ENCODE assay signal across 10 cellular contexts in the genomic region with DNA sequence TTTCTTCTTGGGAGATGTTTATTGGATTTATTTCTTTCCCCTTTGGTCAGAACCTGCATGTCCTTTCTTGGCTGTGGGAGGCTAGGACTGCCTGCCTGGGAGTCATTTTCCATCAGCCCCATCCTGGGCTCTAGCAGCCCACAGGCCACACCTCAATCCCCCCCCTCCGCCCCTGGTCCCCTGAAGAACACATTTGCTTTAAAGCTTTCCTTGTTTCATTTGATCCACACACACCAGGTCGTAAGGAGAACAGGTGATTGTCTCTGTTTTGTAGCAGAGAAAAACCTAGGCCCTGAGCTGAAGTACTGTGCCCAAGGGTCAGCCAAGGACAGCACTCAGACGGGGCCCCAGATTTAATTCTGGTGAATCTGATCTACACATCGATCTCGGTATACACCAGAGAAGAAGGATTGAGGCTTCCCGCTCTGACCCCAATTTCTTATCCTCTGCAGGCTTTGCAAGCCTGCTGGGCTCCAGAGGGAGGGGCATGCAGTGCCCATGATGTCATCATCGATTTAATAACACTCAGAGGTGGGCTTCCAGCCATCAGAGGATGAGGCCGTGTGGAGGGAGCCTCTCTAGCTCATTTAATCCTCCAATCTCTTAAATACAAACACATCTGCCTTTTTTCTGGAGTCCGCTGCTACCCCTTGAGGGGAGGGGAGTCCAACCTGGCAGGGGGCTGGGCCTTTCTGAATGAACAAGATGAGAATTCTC. TPM values are rescaled to one million over a fixed set of nuclear protein-coding genes. Genes with fewer than 3 reads are reported as not detected.
DNase-seq lines count a peak whose midpoint lies in the region; ATAC-seq and TF ChIP-seq lines count a peak whose summit lies in the region.
"Had no signal": no experiment of that assay in that cellular context is flagged by ENCODE, and none has a peak within 500 bp of the region (broad histone marks: within the 10 kb centered on the region; RNA-seq: fewer than 3 reads in every experiment).

No MANE protein-coding gene starts in this region.

- H3K79me2 ChIP-seq in GM23338 (replicated peaks; ENCODE audit: insufficient read depth), result peaks cover 27% of the 10 kb centered on the region

- peaks cover 19% of the 10 kb centered on the region for H3K4me1 Mint-ChIP-seq in CD4-positive, alpha-beta T cell (ENCODE audit: low read depth)
- H3K4me1 Mint-ChIP-seq in GM23338, result peaks cover 42% of the 10 kb centered on the region
- peaks cover 26% of the 10 kb centered on the region for H3K4me1 Mint-ChIP-seq in activated T-helper 17 cell treated with anti-CD3 and anti-CD28 coated beads, Interleukin-2, amount 50 U/mL, for 72 hours
- peaks cover 14 to 36% (median 26%) of the 10 kb centered on the region in 4 donors for H3K4me1 Mint-ChIP-seq in naive thymus-derived CD8-positive, alpha-beta T cell

- peaks cover 17% of the 10 kb centered on the region; the same call in 1 of the 2 replicates for H3K4me1 ChIP-seq in GM23338 (ENCODE audit: insufficient read depth)

- no peak overlapping the region for H2AFZ ChIP-seq in GM23338

- H3F3A ChIP-seq in GM23338 (replicated peaks; ENCODE audit: low read depth), result peaks cover 13% of the 10 kb centered on the region

- H4K20me1 ChIP-seq in GM23338 (replicated peaks; ENCODE audit: insufficient read depth), result peaks cover 22% of the 10 kb centered on the region

- H3K27ac ChIP-seq in CD4-positive, alpha-beta T cell (ENCODE audit: low read depth, low read length), result no peak overlapping the region
- H3K27ac ChIP-seq in GM23338 (ENCODE audit: low read depth), result no peak overlapping the region

- intact Hi-C loops in CD4-positive, alpha-beta T cell (cut with DNase I, micrococcal nuclease), result no loop called here

- ATAC-seq in CD4-positive, alpha-beta T cell (ENCODE audit: poor library complexity), result no peak
- no peak for ATAC-seq in GM23338
- ATAC-seq in activated T-helper 17 cell treated with anti-CD3 and anti-CD28 coated beads, Interleukin-2, amount 50 U/mL, for 72 hours (replicated peaks), result no peak
- no peak for ATAC-seq in naive thymus-derived CD8-positive, alpha-beta T cell
- ATAC-seq: esophagus mucosa had no signal

- peak overlapping the region; percentile 92 for H3K4me3 Mint-ChIP-seq in CD4-positive, alpha-beta T cell
- peak overlapping the region; percentile 33; the same call in 2 of the 3 replicates for H3K4me3 Mint-ChIP-seq in GM23338
- peak overlapping the region; percentile 87 for H3K4me3 Mint-ChIP-seq in activated T-helper 17 cell treated with anti-CD3 and anti-CD28 coated beads, Interleukin-2, amount 50 U/mL, for 72 hours
- peak overlapping the region; percentile 15 to 97 (median 76) for H3K4me3 Mint-ChIP-seq in naive thymus-derived CD8-positive, alpha-beta T cell

- POLR2A ChIA-PET in CD4-positive, alpha-beta T cell (lab: Charles Lee), result interaction anchor here (1.2 kb wide), 1 partner anchor 46 kb away, joined by 5 read pairs; a partner anchor contains a TSS
- POLR2A ChIA-PET in naive thymus-derived CD8-positive, alpha-beta T cell (lab: Charles Lee), result no interaction called here

- no peak overlapping the region for H3K4me3 ChIP-seq in GM23338

- CTCF ChIA-PET in CD4-positive, alpha-beta T cell (lab: Charles Lee), result interaction anchor here (0.6 to 2.9 kb wide), 2 partner anchors 13 to 75 kb away, joined by 3 to 10 read pairs; no protein-coding TSS in a partner anchor

- H3K27me3 Mint-ChIP-seq in CD4-positive, alpha-beta T cell, result no peaks in the 10 kb centered on the region
- H3K27me3 Mint-ChIP-seq in GM23338 (ENCODE audit: insufficient read depth, low read depth, poor library complexity), result peaks cover 21% of the 10 kb centered on the region
- H3K27me3 Mint-ChIP-seq in activated T-helper 17 cell treated with anti-CD3 and anti-CD28 coated beads, Interleukin-2, amount 50 U/mL, for 72 hours, result peaks cover 3% of the 10 kb centered on the region
- H3K27me3 Mint-ChIP-seq in naive thymus-derived CD8-positive, alpha-beta T cell, result peaks cover 0 to 10% (median 2%) of the 10 kb centered on the region in 5 donors

- no peak for DNase-seq in CD4-positive, alpha-beta T cell
- DNase-seq in GM23338 (ENCODE audit: low spot score), result no peak
- no peak for DNase-seq in naive thymus-derived CD8-positive, alpha-beta T cell
- no peak for DNase-seq in GM19238 (ENCODE audit: insufficient read length, low spot score)
- no peak for DNase-seq in SW 1271 (lab: John Stamatoyannopoulos, UW)
- no peak for DNase-seq in NCI-H748 treated with DMSO at 0.1 percent for 48 hours (lab: John Stamatoyannopoulos, UW)
- DNase-seq: spleen, T-helper 9 cell had no signal

- H3K9me3 ChIP-seq in CD4-positive, alpha-beta T cell (ENCODE audit: control insufficient read depth, low read length), result no peaks in the 10 kb centered on the region
- H3K9me3 ChIP-seq: spleen had no signal

- H3K36me3 Mint-ChIP-seq in CD4-positive, alpha-beta T cell (ENCODE audit: low read depth), result peaks cover 5% of the 10 kb centered on the region
- 0 out of 3 replicates have a peak, but pooled peaks cover 5% of the 10 kb centered on the region for H3K36me3 Mint-ChIP-seq in GM23338 (ENCODE audit: low read depth)
- peaks cover 5% of the 10 kb centered on the region for H3K36me3 Mint-ChIP-seq in activated T-helper 17 cell treated with anti-CD3 and anti-CD28 coated beads, Interleukin-2, amount 50 U/mL, for 72 hours (ENCODE audit: low read depth)
- H3K36me3 Mint-ChIP-seq in naive thymus-derived CD8-positive, alpha-beta T cell, result no peaks in the 10 kb centered on the region

- H3K27ac Mint-ChIP-seq in CD4-positive, alpha-beta T cell, result peak overlapping the region; percentile 29
- H3K27ac Mint-ChIP-seq in GM23338, result no peak overlapping the region
- peak overlapping the region; percentile 33 for H3K27ac Mint-ChIP-seq in activated T-helper 17 cell treated with anti-CD3 and anti-CD28 coated beads, Interleukin-2, amount 50 U/mL, for 72 hours
- H3K27ac Mint-ChIP-seq in naive thymus-derived CD8-positive, alpha-beta T cell, result peak overlapping the region in 3 of 10 donors; percentile 3 to 74 (median 8)

- no peaks in the 10 kb centered on the region for H3K9me2 ChIP-seq in GM23338 (ENCODE audit: insufficient read depth)

- H3K36me3 ChIP-seq in GM23338 (ENCODE audit: insufficient read depth), result no peaks in the 10 kb centered on the region
- H3K36me3 ChIP-seq: spleen had no signal

- no peaks in the 10 kb centered on the region for H3K9me3 Mint-ChIP-seq in CD4-positive, alpha-beta T cell
- H3K9me3 Mint-ChIP-seq in GM23338, result no peaks in the 10 kb centered on the region; the same call in 2 of the 3 replicates
- no peaks in the 10 kb centered on the region for H3K9me3 Mint-ChIP-seq in activated T-helper 17 cell treated with anti-CD3 and anti-CD28 coated beads, Interleukin-2, amount 50 U/mL, for 72 hours
- no peaks in the 10 kb centered on the region for H3K9me3 Mint-ChIP-seq in naive thymus-derived CD8-positive, alpha-beta T cell

- no peak for TF ChIP-seq CTCF in CD4-positive, alpha-beta T cell (IDR thresholded peaks at IDR 0.05)
- no peak for TF ChIP-seq CTCF in GM23338 (conservative IDR thresholded peaks at IDR 0.05; ENCODE audit: low read depth in 2 of 2)

- no peak overlapping the region for H3K4me2 ChIP-seq in GM23338

- H3K27me3 ChIP-seq in CD4-positive, alpha-beta T cell (ENCODE audit: control insufficient read depth, insufficient read depth, low read length), result no peaks in the 10 kb centered on the region
- H3K27me3 ChIP-seq in GM23338 (ENCODE audit: insufficient read depth), result no peaks in the 10 kb centered on the region
- H3K27me3 ChIP-seq: spleen had no signal

TF ChIP-seq in GM23338, 12 proteins besides CTCF, POLR2A, EP300 and RAD21:
- TF ChIP-seq STAT1 (IDR thresholded peaks at IDR 0.05; ENCODE audit: unreplicated experiment), result no peak
- TF ChIP-seq CREB1 (CRISPR knock-in tag; IDR thresholded peaks at IDR 0.05; ENCODE audit: low read depth), result no peak
- no peak for TF ChIP-seq NANOG (IDR thresholded peaks at IDR 0.05; ENCODE audit: borderline replicate concordance)
- no peak for TF ChIP-seq ZNF331 (CRISPR knock-in tag; IDR thresholded peaks at IDR 0.05; ENCODE audit: low read depth)
- TF ChIP-seq JUNB (IDR thresholded peaks at IDR 0.05; ENCODE audit: unreplicated experiment), result no peak
- no peak for TF ChIP-seq EZH2phosphoT487 (IDR thresholded peaks at IDR 0.05; ENCODE audit: unreplicated experiment)

RNA-seq across cellular contexts. Expression of a gene that starts 1.7 kb away (rescaled TPM):
- 1 to 10 TPM; 8.0 to 8.1 TPM for total RNA-seq in CD4-positive, alpha-beta T cell
- 69.5 and 87.4 TPM in 2 replicates for total RNA-seq in GM23338 (2014; rRNA removed; shearing (Covaris generic))
- 20.0 and 20.7 TPM in 2 replicates for polyA plus RNA-seq in GM23338 (2016; fragmentation: Nextera tagmentation; extraction: Ambion mirVana)
- total RNA-seq in activated T-helper 17 cell treated with anti-CD3 and anti-CD28 coated beads, Interleukin-2, amount 50 U/mL, for 72 hours, result 10 to 100 TPM; 44.2 to 69.7 TPM
- 10 to 100 TPM; 18.5 to 22.3 TPM for total RNA-seq in naive thymus-derived CD8-positive, alpha-beta T cell
- 1 to 10 TPM; 2.4 to 4.1 (median 3.3) TPM for polyA plus RNA-seq in naive thymus-derived CD8-positive, alpha-beta T cell

RNA-seq across cellular contexts. Expression of a gene that starts 26.1 kb away (rescaled TPM):
- 1 to 10 TPM; 1.5 to 2.0 TPM for total RNA-seq in CD4-positive, alpha-beta T cell
- total RNA-seq in GM23338 (2014; rRNA removed; shearing (Covaris generic)), result 13.4 and 15.8 TPM in 2 replicates
- polyA plus RNA-seq in GM23338 (2016; fragmentation: Nextera tagmentation; extraction: Ambion mirVana), result 15.0 and 16.2 TPM in 2 replicates
- 10 to 100 TPM in 1 of 2 donors, 1 to 10 TPM in 1; 8.0 to 12.5 TPM for total RNA-seq in activated T-helper 17 cell treated with anti-CD3 and anti-CD28 coated beads, Interleukin-2, amount 50 U/mL, for 72 hours
- 1 to 10 TPM; 4.1 to 4.7 TPM for total RNA-seq in naive thymus-derived CD8-positive, alpha-beta T cell
- under 1 TPM in 1 of 3 donors, not detected in 2; 0.65 TPM for polyA plus RNA-seq in naive thymus-derived CD8-positive, alpha-beta T cell

RNA-seq across cellular contexts. Expression of a gene that starts 46.3 kb away (rescaled TPM):
- total RNA-seq in CD4-positive, alpha-beta T cell, result 10 to 100 TPM; 83.2 to 94.9 TPM
- 82.0 and 82.4 TPM in 2 replicates for total RNA-seq in GM23338 (2014; rRNA removed; shearing (Covaris generic))
- polyA plus RNA-seq in GM23338 (2016; fragmentation: Nextera tagmentation; extraction: Ambion mirVana), result 11.6 and 13.0 TPM in 2 replicates
- 10 to 100 TPM; 35.1 to 43.6 TPM for total RNA-seq in activated T-helper 17 cell treated with anti-CD3 and anti-CD28 coated beads, Interleukin-2, amount 50 U/mL, for 72 hours
- total RNA-seq in naive thymus-derived CD8-positive, alpha-beta T cell, result 10 to 100 TPM; 61.1 to 66.5 TPM
- polyA plus RNA-seq in naive thymus-derived CD8-positive, alpha-beta T cell, result 10 to 100 TPM; 13.4 to 15.7 (median 14.6) TPM

Comparison
In these comparisons a context has a peak if more than half of its experiments do, and no peak if none do; other contexts are left out.
1. H3K4me3 Mint-ChIP-seq: peak in every context shown above with its lines; median percentile 92 in CD4-positive, alpha-beta T cell; 87 in activated T-helper 17 cell treated with anti-CD3 and anti-CD28 coated beads, Interleukin-2, amount 50 U/mL, for 72 hours; 76 in naive thymus-derived CD8-positive, alpha-beta T cell; 33 in GM23338.